ENCODE assay signal across 1 cellular context in the genomic region with DNA sequence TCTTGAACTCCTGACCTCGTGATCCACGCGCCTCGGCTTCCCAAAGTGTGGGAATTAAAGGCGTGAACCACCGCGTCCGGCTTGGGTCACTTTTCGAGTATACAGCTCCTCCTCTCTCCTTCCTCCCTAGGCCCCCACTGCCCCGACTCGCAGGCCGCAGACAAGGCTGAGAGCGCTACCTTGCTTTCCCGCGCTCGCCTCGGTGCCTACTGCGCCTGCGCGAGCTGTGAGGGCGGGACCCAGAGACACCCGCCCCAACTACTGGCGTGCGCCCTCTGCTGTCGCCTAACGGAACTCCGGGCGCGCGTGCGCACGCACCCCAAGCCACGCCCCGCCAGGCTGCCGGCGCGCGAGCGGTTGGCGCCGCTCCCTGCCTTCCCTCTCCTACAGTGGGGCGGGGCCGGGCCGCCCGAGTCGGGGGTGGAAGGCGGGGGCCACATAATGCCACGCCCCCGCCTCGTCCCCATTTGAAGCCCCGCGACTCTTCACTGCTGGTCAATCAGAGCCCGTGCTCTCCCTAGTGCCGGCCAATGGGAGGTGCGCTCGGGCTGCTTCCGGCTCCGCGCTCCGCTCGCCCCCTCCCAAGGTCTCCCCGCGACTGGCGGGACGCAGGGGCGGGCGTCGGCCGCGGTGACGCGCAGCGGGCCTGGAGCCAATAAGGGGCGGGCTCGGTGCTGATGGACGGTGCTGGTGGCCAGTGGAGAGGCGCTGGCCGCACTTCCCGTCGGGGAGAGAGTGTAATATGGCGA.
TF ChIP-seq lines count a peak whose summit lies in the region.

A gene (plus strand): TSS at position 730 of the 749 bp plus-strand sequence. CDS start 13 bp downstream, at position 743.

TF ChIP-seq in HepG2, 621 proteins besides CTCF, POLR2A, EP300 and RAD21 (continued from another document and continues in another):
- TF ChIP-seq, protein P1, sequence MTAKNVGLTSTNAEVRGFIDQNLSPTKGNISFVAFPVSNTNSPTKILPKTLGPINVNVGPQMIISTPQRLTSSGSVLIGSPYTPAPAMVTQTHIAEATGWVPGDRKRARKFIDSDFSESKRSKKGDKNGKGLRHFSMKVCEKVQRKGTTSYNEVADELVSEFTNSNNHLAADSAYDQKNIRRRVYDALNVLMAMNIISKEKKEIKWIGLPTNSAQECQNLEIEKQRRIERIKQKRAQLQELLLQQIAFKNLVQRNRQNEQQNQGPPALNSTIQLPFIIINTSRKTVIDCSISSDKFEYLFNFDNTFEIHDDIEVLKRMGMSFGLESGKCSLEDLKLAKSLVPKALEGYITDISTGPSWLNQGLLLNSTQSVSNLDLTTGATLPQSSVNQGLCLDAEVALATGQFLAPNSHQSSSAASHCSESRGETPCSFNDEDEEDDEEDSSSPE (CRISPR knock-in tag; IDR thresholded peaks at IDR 0.05) = peak; percentile 99
- TF ChIP-seq ZNF138 (CRISPR knock-in tag; IDR thresholded peaks at IDR 0.05; ENCODE audit: low read depth) = peak; percentile 36; the same call in 1 of the 2 replicates
- no peak for TF ChIP-seq NR2F1 (CRISPR knock-in tag; IDR thresholded peaks at IDR 0.05)
- TF ChIP-seq SOX6 (IDR thresholded peaks at IDR 0.05) = no peak
- peak; percentile 64 for TF ChIP-seq SOX6 (CRISPR knock-in tag; IDR thresholded peaks at IDR 0.05)
- TF ChIP-seq, protein P2, sequence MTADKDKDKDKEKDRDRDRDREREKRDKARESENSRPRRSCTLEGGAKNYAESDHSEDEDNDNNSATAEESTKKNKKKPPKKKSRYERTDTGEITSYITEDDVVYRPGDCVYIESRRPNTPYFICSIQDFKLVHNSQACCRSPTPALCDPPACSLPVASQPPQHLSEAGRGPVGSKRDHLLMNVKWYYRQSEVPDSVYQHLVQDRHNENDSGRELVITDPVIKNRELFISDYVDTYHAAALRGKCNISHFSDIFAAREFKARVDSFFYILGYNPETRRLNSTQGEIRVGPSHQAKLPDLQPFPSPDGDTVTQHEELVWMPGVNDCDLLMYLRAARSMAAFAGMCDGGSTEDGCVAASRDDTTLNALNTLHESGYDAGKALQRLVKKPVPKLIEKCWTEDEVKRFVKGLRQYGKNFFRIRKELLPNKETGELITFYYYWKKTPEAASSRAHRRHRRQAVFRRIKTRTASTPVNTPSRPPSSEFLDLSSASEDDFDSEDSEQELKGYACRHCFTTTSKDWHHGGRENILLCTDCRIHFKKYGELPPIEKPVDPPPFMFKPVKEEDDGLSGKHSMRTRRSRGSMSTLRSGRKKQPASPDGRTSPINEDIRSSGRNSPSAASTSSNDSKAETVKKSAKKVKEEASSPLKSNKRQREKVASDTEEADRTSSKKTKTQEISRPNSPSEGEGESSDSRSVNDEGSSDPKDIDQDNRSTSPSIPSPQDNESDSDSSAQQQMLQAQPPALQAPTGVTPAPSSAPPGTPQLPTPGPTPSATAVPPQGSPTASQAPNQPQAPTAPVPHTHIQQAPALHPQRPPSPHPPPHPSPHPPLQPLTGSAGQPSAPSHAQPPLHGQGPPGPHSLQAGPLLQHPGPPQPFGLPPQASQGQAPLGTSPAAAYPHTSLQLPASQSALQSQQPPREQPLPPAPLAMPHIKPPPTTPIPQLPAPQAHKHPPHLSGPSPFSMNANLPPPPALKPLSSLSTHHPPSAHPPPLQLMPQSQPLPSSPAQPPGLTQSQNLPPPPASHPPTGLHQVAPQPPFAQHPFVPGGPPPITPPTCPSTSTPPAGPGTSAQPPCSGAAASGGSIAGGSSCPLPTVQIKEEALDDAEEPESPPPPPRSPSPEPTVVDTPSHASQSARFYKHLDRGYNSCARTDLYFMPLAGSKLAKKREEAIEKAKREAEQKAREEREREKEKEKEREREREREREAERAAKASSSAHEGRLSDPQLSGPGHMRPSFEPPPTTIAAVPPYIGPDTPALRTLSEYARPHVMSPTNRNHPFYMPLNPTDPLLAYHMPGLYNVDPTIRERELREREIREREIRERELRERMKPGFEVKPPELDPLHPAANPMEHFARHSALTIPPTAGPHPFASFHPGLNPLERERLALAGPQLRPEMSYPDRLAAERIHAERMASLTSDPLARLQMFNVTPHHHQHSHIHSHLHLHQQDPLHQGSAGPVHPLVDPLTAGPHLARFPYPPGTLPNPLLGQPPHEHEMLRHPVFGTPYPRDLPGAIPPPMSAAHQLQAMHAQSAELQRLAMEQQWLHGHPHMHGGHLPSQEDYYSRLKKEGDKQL (CRISPR knock-in tag; IDR thresholded peaks at IDR 0.05; ENCODE audit: low read depth) = no peak; the same call in 1 of the 2 replicates
- no peak for TF ChIP-seq ISL2 (CRISPR knock-in tag; IDR thresholded peaks at IDR 0.05)
- no peak for TF ChIP-seq ZNF891 (CRISPR knock-in tag; IDR thresholded peaks at IDR 0.05)
- TF ChIP-seq, protein P3, sequence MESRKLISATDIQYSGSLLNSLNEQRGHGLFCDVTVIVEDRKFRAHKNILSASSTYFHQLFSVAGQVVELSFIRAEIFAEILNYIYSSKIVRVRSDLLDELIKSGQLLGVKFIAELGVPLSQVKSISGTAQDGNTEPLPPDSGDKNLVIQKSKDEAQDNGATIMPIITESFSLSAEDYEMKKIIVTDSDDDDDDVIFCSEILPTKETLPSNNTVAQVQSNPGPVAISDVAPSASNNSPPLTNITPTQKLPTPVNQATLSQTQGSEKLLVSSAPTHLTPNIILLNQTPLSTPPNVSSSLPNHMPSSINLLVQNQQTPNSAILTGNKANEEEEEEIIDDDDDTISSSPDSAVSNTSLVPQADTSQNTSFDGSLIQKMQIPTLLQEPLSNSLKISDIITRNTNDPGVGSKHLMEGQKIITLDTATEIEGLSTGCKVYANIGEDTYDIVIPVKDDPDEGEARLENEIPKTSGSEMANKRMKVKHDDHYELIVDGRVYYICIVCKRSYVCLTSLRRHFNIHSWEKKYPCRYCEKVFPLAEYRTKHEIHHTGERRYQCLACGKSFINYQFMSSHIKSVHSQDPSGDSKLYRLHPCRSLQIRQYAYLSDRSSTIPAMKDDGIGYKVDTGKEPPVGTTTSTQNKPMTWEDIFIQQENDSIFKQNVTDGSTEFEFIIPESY (CRISPR knock-in tag; IDR thresholded peaks at IDR 0.05) = peak; percentile 66; the same call in 1 of the 2 replicates
- no peak for TF ChIP-seq ZBTB21 (CRISPR knock-in tag; IDR thresholded peaks at IDR 0.05)
- 0 out of 2 replicates have a peak, but pooled peaks have one; percentile 35 for TF ChIP-seq PAX8 (CRISPR knock-in tag; IDR thresholded peaks at IDR 0.05; ENCODE audit: borderline replicate concordance)
- TF ChIP-seq NFKBIZ (CRISPR knock-in tag; IDR thresholded peaks at IDR 0.05) = no peak
- no peak; the same call in 1 of the 2 replicates for TF ChIP-seq ZNF619 (CRISPR knock-in tag; IDR thresholded peaks at IDR 0.05)
- peak; percentile 85 for TF ChIP-seq SNAPC2 (CRISPR knock-in tag; IDR thresholded peaks at IDR 0.05)
- TF ChIP-seq, protein P4, sequence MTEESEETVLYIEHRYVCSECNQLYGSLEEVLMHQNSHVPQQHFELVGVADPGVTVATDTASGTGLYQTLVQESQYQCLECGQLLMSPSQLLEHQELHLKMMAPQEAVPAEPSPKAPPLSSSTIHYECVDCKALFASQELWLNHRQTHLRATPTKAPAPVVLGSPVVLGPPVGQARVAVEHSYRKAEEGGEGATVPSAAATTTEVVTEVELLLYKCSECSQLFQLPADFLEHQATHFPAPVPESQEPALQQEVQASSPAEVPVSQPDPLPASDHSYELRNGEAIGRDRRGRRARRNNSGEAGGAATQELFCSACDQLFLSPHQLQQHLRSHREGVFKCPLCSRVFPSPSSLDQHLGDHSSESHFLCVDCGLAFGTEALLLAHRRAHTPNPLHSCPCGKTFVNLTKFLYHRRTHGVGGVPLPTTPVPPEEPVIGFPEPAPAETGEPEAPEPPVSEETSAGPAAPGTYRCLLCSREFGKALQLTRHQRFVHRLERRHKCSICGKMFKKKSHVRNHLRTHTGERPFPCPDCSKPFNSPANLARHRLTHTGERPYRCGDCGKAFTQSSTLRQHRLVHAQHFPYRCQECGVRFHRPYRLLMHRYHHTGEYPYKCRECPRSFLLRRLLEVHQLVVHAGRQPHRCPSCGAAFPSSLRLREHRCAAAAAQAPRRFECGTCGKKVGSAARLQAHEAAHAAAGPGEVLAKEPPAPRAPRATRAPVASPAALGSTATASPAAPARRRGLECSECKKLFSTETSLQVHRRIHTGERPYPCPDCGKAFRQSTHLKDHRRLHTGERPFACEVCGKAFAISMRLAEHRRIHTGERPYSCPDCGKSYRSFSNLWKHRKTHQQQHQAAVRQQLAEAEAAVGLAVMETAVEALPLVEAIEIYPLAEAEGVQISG (CRISPR knock-in tag; IDR thresholded peaks at IDR 0.05) = peak; percentile 63
- TF ChIP-seq ZSCAN9 (CRISPR knock-in tag; IDR thresholded peaks at IDR 0.05; ENCODE audit: borderline replicate concordance) = peak; percentile 33; the same call in 1 of the 2 replicates
- TF ChIP-seq MBNL3 (CRISPR knock-in tag; conservative IDR thresholded peaks at IDR 0.05) = no peak
- 0 out of 2 replicates have a peak, but pooled peaks have one; percentile 59 for TF ChIP-seq ZNF253 (CRISPR knock-in tag; IDR thresholded peaks at IDR 0.05; ENCODE audit: borderline replicate concordance)
- TF ChIP-seq NCOA2 (CRISPR knock-in tag; IDR thresholded peaks at IDR 0.05) = peak; percentile 47; the same call in 1 of the 2 replicates
- TF ChIP-seq ONECUT2 (CRISPR knock-in tag; IDR thresholded peaks at IDR 0.05) = no peak
- TF ChIP-seq, protein P5, sequence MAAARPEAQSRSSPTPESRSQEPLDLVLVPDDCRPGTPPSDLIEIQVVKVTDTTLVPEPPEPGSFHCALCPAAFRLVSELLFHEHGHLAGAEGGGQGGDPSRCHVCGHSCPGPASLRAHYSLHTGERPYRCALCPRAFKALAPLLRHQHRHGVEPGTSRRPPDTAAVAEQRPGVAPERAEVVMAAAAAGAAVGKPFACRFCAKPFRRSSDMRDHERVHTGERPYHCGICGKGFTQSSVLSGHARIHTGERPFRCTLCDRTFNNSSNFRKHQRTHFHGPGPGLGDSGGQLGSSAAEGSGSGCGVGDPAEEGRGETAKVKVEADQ (CRISPR knock-in tag; IDR thresholded peaks at IDR 0.05; ENCODE audit: borderline replicate concordance) = no peak
- TF ChIP-seq, protein P6, sequence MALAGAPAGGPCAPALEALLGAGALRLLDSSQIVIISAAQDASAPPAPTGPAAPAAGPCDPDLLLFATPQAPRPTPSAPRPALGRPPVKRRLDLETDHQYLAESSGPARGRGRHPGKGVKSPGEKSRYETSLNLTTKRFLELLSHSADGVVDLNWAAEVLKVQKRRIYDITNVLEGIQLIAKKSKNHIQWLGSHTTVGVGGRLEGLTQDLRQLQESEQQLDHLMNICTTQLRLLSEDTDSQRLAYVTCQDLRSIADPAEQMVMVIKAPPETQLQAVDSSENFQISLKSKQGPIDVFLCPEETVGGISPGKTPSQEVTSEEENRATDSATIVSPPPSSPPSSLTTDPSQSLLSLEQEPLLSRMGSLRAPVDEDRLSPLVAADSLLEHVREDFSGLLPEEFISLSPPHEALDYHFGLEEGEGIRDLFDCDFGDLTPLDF (CRISPR knock-in tag; IDR thresholded peaks at IDR 0.05) = peak; percentile 96
- TF ChIP-seq HCFC1 (IDR thresholded peaks at IDR 0.05; ENCODE audit: low read depth, low read length) = 0 out of 2 replicates have a peak, but pooled peaks have one; percentile 7
- TF ChIP-seq, protein P7, sequence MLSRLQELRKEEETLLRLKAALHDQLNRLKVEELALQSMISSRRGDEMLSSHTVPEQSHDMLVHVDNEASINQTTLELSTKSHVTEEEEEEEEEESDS (CRISPR knock-in tag; IDR thresholded peaks at IDR 0.05; ENCODE audit: borderline replicate concordance) = no peak
- peak; percentile 20; the same call in 1 of the 2 replicates for TF ChIP-seq CBX5 (CRISPR knock-in tag; IDR thresholded peaks at IDR 0.05; ENCODE audit: borderline replicate concordance)
- TF ChIP-seq, protein P8, sequence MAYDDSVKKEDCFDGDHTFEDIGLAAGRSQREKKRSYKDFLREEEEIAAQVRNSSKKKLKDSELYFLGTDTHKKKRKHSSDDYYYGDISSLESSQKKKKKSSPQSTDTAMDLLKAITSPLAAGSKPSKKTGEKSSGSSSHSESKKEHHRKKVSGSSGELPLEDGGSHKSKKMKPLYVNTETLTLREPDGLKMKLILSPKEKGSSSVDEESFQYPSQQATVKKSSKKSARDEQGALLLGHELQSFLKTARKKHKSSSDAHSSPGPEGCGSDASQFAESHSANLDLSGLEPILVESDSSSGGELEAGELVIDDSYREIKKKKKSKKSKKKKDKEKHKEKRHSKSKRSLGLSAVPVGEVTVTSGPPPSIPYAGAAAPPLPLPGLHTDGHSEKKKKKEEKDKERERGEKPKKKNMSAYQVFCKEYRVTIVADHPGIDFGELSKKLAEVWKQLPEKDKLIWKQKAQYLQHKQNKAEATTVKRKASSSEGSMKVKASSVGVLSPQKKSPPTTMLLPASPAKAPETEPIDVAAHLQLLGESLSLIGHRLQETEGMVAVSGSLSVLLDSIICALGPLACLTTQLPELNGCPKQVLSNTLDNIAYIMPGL (CRISPR knock-in tag; IDR thresholded peaks at IDR 0.05; ENCODE audit: borderline replicate concordance in 1 of 2, low read depth in 1 of 2) = peak; percentile 70 to 74; a peak in 3 of 4 replicates
- no peak for TF ChIP-seq SIN3A (IDR thresholded peaks at IDR 0.05; ENCODE audit: borderline replicate concordance, low read depth, low read length)
- peak; percentile 84; the same call in 1 of the 2 replicates for TF ChIP-seq ZC3H13 (CRISPR knock-in tag; IDR thresholded peaks at IDR 0.05)
- peak; percentile 86 for TF ChIP-seq ELF3 (CRISPR knock-in tag; IDR thresholded peaks at IDR 0.05)
- TF ChIP-seq EHMT2 (IDR thresholded peaks at IDR 0.05; ENCODE audit: borderline replicate concordance, low read depth, low read length) = no peak
- TF ChIP-seq SALL2 (CRISPR knock-in tag; IDR thresholded peaks at IDR 0.05) = no peak
- no peak for TF ChIP-seq KLF15 (CRISPR knock-in tag; IDR thresholded peaks at IDR 0.05; ENCODE audit: borderline replicate concordance)
- TF ChIP-seq MAF1 (CRISPR knock-in tag; IDR thresholded peaks at IDR 0.05; ENCODE audit: borderline replicate concordance) = no peak
- TF ChIP-seq, protein P9, sequence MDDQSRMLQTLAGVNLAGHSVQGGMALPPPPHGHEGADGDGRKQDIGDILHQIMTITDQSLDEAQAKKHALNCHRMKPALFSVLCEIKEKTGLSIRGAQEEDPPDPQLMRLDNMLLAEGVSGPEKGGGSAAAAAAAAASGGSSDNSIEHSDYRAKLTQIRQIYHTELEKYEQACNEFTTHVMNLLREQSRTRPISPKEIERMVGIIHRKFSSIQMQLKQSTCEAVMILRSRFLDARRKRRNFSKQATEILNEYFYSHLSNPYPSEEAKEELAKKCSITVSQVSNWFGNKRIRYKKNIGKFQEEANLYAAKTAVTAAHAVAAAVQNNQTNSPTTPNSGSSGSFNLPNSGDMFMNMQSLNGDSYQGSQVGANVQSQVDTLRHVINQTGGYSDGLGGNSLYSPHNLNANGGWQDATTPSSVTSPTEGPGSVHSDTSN (CRISPR knock-in tag; IDR thresholded peaks at IDR 0.05; ENCODE audit: borderline replicate concordance) = peak; percentile 94; the same call in 1 of the 2 replicates
- TF ChIP-seq ZSCAN21 (CRISPR knock-in tag; IDR thresholded peaks at IDR 0.05; ENCODE audit: borderline replicate concordance) = peak; percentile 83
- TF ChIP-seq, protein P10, sequence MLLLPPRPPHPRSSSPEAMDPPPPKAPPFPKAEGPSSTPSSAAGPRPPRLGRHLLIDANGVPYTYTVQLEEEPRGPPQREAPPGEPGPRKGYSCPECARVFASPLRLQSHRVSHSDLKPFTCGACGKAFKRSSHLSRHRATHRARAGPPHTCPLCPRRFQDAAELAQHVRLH (CRISPR knock-in tag; IDR thresholded peaks at IDR 0.05; ENCODE audit: borderline replicate concordance, low read depth) = 0 out of 2 replicates have a peak, but pooled peaks have one; percentile 12
- peak; percentile 67; the same call in 1 of the 2 replicates for TF ChIP-seq ZNF563 (CRISPR knock-in tag; IDR thresholded peaks at IDR 0.05)
- no peak for TF ChIP-seq CEBPG (CRISPR knock-in tag; IDR thresholded peaks at IDR 0.05)
- TF ChIP-seq ARNT2 (CRISPR knock-in tag; IDR thresholded peaks at IDR 0.05; ENCODE audit: low read depth) = peak; percentile 87
